1 cellular context compared by ENCODE assay signal in the genomic region with DNA sequence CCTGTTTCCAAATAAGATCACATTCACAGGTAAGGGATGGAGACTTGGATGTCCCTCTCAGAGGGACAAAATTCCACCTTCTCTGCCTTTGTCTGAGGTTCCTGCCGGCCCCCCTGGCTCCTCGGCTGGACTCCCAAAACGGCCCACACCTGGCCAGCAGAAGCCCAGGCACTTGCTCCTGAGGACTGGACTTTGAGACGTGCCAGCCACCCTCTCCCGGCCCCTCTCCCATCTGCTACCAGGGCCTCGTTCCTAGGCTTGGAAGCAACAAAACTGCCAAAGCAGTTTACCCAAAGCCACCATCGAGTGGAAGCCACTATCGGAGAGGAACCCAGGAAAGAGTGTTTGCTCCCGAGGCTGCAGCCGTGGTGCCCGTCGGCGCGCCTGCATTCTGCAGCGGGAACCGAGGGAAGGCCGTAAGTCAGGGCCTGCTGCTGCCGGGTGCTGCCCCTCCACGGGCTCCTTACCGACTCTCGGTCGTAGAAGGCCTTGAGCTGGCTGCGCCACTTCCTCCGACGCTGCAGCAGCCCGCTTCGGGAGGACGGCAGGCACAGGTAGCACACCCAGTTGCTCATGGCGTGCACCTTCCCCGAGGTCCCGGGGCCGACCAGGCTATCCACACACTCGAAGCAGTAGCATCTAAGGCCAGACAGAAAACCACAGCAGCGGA.
TF ChIP-seq lines count a peak whose summit lies in the region.

No MANE protein-coding gene starts in this region.

TF ChIP-seq in HepG2, 621 proteins besides CTCF, POLR2A, EP300 and RAD21:
- 0 out of 2 replicates have a peak, but pooled peaks have one; percentile 10 for TF ChIP-seq FOXK1 (CRISPR knock-in tag; IDR thresholded peaks at IDR 0.05; ENCODE audit: borderline replicate concordance, low read depth)
- no peak for TF ChIP-seq ZNF17 (CRISPR knock-in tag; IDR thresholded peaks at IDR 0.05)
- TF ChIP-seq ZBTB38 (CRISPR knock-in tag; IDR thresholded peaks at IDR 0.05): 0 out of 2 replicates have a peak, but pooled peaks have one; percentile 34
- peak; percentile 37 for TF ChIP-seq ZNF687 (CRISPR knock-in tag; IDR thresholded peaks at IDR 0.05)
- TF ChIP-seq HNF4A (CRISPR knock-in tag; IDR thresholded peaks at IDR 0.05): peak; percentile 14; the same call in 1 of the 2 replicates
TF ChIP-seq in HepG2: peak in this region for 4.
